Comparison of ENCODE assay signal across 1 cellular context in the genomic region with DNA sequence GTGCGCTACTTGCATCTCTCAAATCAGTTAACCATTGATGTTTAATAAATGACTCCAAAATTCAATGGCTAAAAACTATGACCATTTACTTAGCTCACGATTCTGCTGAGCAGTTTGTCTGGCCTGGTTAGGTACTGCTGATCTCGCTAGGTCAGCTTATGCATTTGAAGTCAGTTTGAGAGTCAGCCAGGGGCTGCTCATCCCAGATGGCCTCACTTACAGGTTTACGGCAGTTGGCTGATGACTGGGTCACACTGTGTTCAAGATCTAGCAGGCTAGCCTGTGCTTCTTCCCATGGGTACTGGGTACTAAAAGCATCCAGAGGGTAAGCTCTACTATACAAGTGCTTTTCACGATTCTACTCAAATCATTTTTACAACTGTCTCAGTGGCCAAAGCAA.
TF ChIP-seq lines count a peak whose summit lies in the region.

No MANE protein-coding gene starts in this region.

TF ChIP-seq in GM23338, 12 proteins besides CTCF, POLR2A, EP300 and RAD21 (continued from another document):
- TF ChIP-seq, protein P1, sequence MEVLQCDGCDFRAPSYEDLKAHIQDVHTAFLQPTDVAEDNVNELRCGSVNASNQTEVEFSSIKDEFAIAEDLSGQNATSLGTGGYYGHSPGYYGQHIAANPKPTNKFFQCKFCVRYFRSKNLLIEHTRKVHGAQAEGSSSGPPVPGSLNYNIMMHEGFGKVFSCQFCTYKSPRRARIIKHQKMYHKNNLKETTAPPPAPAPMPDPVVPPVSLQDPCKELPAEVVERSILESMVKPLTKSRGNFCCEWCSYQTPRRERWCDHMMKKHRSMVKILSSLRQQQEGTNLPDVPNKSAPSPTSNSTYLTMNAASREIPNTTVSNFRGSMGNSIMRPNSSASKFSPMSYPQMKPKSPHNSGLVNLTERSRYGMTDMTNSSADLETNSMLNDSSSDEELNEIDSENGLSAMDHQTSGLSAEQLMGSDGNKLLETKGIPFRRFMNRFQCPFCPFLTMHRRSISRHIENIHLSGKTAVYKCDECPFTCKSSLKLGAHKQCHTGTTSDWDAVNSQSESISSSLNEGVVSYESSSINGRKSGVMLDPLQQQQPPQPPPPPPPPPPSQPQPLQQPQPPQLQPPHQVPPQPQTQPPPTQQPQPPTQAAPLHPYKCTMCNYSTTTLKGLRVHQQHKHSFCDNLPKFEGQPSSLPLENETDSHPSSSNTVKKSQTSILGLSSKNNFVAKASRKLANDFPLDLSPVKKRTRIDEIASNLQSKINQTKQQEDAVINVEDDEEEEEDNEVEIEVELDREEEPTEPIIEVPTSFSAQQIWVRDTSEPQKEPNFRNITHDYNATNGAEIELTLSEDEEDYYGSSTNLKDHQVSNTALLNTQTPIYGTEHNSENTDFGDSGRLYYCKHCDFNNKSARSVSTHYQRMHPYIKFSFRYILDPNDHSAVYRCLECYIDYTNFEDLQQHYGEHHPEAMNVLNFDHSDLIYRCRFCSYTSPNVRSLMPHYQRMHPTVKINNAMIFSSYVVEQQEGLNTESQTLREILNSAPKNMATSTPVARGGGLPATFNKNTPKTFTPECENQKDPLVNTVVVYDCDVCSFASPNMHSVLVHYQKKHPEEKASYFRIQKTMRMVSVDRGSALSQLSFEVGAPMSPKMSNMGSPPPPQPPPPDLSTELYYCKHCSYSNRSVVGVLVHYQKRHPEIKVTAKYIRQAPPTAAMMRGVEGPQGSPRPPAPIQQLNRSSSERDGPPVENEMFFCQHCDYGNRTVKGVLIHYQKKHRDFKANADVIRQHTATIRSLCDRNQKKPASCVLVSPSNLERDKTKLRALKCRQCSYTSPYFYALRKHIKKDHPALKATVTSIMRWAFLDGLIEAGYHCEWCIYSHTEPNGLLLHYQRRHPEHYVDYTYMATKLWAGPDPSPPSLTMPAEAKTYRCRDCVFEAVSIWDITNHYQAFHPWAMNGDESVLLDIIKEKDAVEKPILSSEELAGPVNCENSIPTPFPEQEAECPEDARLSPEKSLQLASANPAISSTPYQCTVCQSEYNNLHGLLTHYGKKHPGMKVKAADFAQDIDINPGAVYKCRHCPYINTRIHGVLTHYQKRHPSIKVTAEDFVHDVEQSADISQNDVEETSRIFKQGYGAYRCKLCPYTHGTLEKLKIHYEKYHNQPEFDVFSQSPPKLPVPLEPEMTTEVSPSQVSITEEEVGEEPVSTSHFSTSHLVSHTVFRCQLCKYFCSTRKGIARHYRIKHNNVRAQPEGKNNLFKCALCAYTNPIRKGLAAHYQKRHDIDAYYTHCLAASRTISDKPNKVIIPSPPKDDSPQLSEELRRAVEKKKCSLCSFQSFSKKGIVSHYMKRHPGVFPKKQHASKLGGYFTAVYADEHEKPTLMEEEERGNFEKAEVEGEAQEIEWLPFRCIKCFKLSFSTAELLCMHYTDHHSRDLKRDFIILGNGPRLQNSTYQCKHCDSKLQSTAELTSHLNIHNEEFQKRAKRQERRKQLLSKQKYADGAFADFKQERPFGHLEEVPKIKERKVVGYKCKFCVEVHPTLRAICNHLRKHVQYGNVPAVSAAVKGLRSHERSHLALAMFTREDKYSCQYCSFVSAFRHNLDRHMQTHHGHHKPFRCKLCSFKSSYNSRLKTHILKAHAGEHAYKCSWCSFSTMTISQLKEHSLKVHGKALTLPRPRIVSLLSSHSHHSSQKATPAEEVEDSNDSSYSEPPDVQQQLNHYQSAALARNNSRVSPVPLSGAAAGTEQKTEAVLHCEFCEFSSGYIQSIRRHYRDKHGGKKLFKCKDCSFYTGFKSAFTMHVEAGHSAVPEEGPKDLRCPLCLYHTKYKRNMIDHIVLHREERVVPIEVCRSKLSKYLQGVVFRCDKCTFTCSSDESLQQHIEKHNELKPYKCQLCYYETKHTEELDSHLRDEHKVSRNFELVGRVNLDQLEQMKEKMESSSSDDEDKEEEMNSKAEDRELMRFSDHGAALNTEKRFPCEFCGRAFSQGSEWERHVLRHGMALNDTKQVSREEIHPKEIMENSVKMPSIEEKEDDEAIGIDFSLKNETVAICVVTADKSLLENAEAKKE (CRISPR knock-in tag; IDR thresholded peaks at IDR 0.05) = no peak
- TF ChIP-seq ZNF331 (CRISPR knock-in tag; IDR thresholded peaks at IDR 0.05; ENCODE audit: low read depth) (no peak), EZH2phosphoT487 (IDR thresholded peaks at IDR 0.05; ENCODE audit: unreplicated experiment) (no peak), CREB1 (CRISPR knock-in tag; IDR thresholded peaks at IDR 0.05; ENCODE audit: low read depth) (no peak), POLR2AphosphoS5 (IDR thresholded peaks at IDR 0.05; ENCODE audit: low read depth) (no peak)
- TF ChIP-seq, protein P2, sequence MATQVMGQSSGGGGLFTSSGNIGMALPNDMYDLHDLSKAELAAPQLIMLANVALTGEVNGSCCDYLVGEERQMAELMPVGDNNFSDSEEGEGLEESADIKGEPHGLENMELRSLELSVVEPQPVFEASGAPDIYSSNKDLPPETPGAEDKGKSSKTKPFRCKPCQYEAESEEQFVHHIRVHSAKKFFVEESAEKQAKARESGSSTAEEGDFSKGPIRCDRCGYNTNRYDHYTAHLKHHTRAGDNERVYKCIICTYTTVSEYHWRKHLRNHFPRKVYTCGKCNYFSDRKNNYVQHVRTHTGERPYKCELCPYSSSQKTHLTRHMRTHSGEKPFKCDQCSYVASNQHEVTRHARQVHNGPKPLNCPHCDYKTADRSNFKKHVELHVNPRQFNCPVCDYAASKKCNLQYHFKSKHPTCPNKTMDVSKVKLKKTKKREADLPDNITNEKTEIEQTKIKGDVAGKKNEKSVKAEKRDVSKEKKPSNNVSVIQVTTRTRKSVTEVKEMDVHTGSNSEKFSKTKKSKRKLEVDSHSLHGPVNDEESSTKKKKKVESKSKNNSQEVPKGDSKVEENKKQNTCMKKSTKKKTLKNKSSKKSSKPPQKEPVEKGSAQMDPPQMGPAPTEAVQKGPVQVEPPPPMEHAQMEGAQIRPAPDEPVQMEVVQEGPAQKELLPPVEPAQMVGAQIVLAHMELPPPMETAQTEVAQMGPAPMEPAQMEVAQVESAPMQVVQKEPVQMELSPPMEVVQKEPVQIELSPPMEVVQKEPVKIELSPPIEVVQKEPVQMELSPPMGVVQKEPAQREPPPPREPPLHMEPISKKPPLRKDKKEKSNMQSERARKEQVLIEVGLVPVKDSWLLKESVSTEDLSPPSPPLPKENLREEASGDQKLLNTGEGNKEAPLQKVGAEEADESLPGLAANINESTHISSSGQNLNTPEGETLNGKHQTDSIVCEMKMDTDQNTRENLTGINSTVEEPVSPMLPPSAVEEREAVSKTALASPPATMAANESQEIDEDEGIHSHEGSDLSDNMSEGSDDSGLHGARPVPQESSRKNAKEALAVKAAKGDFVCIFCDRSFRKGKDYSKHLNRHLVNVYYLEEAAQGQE (IDR thresholded peaks at IDR 0.05; ENCODE audit: unreplicated experiment) = no peak
